Comparison of ENCODE assay signal across 8 cellular contexts in genomic region chr19:18112989-18113478, GRCh38. TPM values are rescaled to one million over a fixed set of nuclear protein-coding genes. Genes with fewer than 3 reads are reported as not detected.
DNase-seq lines count a peak whose midpoint lies in the region; ATAC-seq and TF ChIP-seq lines count a peak whose summit lies in the region.

No MANE protein-coding gene starts in this region.

- H3K9ac ChIP-seq in DND-41 (ENCODE audit: low read depth, low read length) = no peak overlapping the region

- H3K4me1 ChIP-seq in DND-41 (ENCODE audit: insufficient read depth, low read length) (peaks cover 24% of the 10 kb centered on the region), SJSA1 (replicated peaks) (peaks cover 16% of the 10 kb centered on the region), tibial artery (peaks cover 0 to 31% (median 25%) of the 10 kb centered on the region in 4 donors)

- no peak overlapping the region for H3K4me2 ChIP-seq in DND-41 (ENCODE audit: insufficient read depth, low read length)

- H3K27ac ChIP-seq in DND-41 (ENCODE audit: low read length) (no peak overlapping the region), SJSA1 (no peak overlapping the region), tibial artery (no peak overlapping the region)

- H3K4me3 ChIP-seq in DND-41 (ENCODE audit: low read depth in 1 of 2, low read length in 2 of 2) = no peak overlapping the region
- H3K4me3 ChIP-seq in SJSA1 = no peak overlapping the region
- no peak overlapping the region for H3K4me3 ChIP-seq in foreskin fibroblast (ENCODE audit: low read depth in 1 of 2, low read length in 2 of 2)
- H3K4me3 ChIP-seq in tibial artery = no peak overlapping the region

- peaks cover 28% of the 10 kb centered on the region for H3K27me3 ChIP-seq in DND-41 (ENCODE audit: insufficient read depth, low read length, poor library complexity)
- no peaks in the 10 kb centered on the region for H3K27me3 ChIP-seq in SJSA1 (replicated peaks)
- no peaks in the 10 kb centered on the region for H3K27me3 ChIP-seq in tibial artery

- no peaks in the 10 kb centered on the region for H3K36me3 ChIP-seq in DND-41 (ENCODE audit: insufficient read depth, low read length)
- no peaks in the 10 kb centered on the region for H3K36me3 ChIP-seq in SJSA1
- no peaks in the 10 kb centered on the region for H3K36me3 ChIP-seq in tibial artery

- intact Hi-C loops in tibial artery (cut with DNase I; ENCODE audit: low total_unique reads) = no loop called here

- H2AFZ ChIP-seq in DND-41 (ENCODE audit: low read depth, low read length) = no peak overlapping the region

- DNase-seq in DND-41 (peak; percentile 83), M059J (ENCODE audit: low read depth) (peak; percentile 82), SJSA1 (ENCODE audit: low read depth in 1 of 2, low spot score in 2 of 2) (peak; percentile 57 to 85), activated gamma-delta T cell (lab: John Stamatoyannopoulos, UW) (peak; percentile 33), foreskin fibroblast (peak; percentile 65 to 89), omental fat pad (ENCODE audit: low spot score) (peak; percentile 74), tibial artery (peak; percentile 78 to 89)

- no peaks in the 10 kb centered on the region for H3K9me3 ChIP-seq in DND-41 (ENCODE audit: insufficient read depth, low read length, severe bottlenecking)
- no peaks in the 10 kb centered on the region for H3K9me3 ChIP-seq in SJSA1 (replicated peaks)
- H3K9me3 ChIP-seq in tibial artery = no peaks in the 10 kb centered on the region

- peak; percentile 81 for ATAC-seq in DND-41 (ENCODE audit: insufficient read depth, low read depth)
- ATAC-seq in omental fat pad (ENCODE audit: low FRiP score) = peak; percentile 62
- ATAC-seq in GM18873 (IDR thresholded peaks at IDR 0.05; ENCODE audit: low FRiP score, unreplicated experiment) = no peak

- TF ChIP-seq CTCF in DND-41 (IDR thresholded peaks at IDR 0.05; ENCODE audit: borderline replicate concordance, extremely low read depth, low read length, poor library complexity, severe bottlenecking) = peak; percentile 95
- peak; percentile 94 for TF ChIP-seq CTCF in foreskin fibroblast (IDR thresholded peaks at IDR 0.05; ENCODE audit: low read depth, low read length)
- TF ChIP-seq CTCF in omental fat pad (IDR thresholded peaks at IDR 0.05) = peak in 1 of 3 donors; percentile 55
- peak; percentile 70 to 76 for TF ChIP-seq CTCF in tibial artery (IDR thresholded peaks at IDR 0.05)

- no peaks in the 10 kb centered on the region for H3K79me2 ChIP-seq in DND-41 (ENCODE audit: insufficient read depth, low read length)

- H4K20me1 ChIP-seq in DND-41 (ENCODE audit: insufficient read depth, low read length) = no peaks in the 10 kb centered on the region

RNA-seq across cellular contexts. Expression of gene MAST3, which starts 15.5 kb away (rescaled TPM):
- total RNA-seq in M059J (2014; rRNA removed; shearing (Covaris generic)) = 2.3 and 4.6 TPM in 2 replicates
- 1.2 and 2.3 TPM in 2 replicates for total RNA-seq in SJSA1 (2014; rRNA removed; shearing (Covaris generic))
- total RNA-seq in omental fat pad = 10 to 100 TPM in 2 of 4 donors, 1 to 10 TPM in 2; 4.5 to 14.8 (median 8.9) TPM

RNA-seq across cellular contexts. Expression of gene IL12RB1, which starts 26.3 kb away (rescaled TPM):
- total RNA-seq in M059J (2014; rRNA removed; shearing (Covaris generic)) = 2.3 and 3.8 TPM in 2 replicates
- total RNA-seq in SJSA1 (2014; rRNA removed; shearing (Covaris generic)) = 0.21 TPM in 1 of 2 replicates, not detected in the other
- total RNA-seq in omental fat pad = 1 to 10 TPM; 1.1 to 4.4 (median 1.6) TPM

RNA-seq across cellular contexts. Expression of gene PIK3R2, which starts 39.9 kb away (rescaled TPM):
- 21.4 and 21.7 TPM in 2 replicates for total RNA-seq in M059J (2014; rRNA removed; shearing (Covaris generic))
- total RNA-seq in SJSA1 (2014; rRNA removed; shearing (Covaris generic)) = 24.2 and 35.0 TPM in 2 replicates
- 10 to 100 TPM in 1 of 4 donors, 1 to 10 TPM in 3; 6.3 to 11.7 (median 7.4) TPM for total RNA-seq in omental fat pad

Comparison
In these comparisons a context has a peak if more than half of its experiments do, and no peak if none do; other contexts are left out.
1. DNase-seq: peak in every context shown above with its lines; median percentile 84 in tibial artery; 83 in DND-41; 82 in M059J; 77 in foreskin fibroblast; 74 in omental fat pad; 71 in SJSA1; 33 in activated gamma-delta T cell.